ENCODE assay signal across 15 cellular contexts in genomic region chr20:17542993-17543412, GRCh38. TPM values are rescaled to one million over a fixed set of nuclear protein-coding genes. Genes with fewer than 3 reads are reported as not detected.
DNase-seq lines count a peak whose midpoint lies in the region; ATAC-seq, FAIRE-seq and TF ChIP-seq lines count a peak whose summit lies in the region.
"Had no signal": no experiment of that assay in that cellular context is flagged by ENCODE, and none has a peak within 500 bp of the region (broad histone marks: within the 10 kb centered on the region; RNA-seq: fewer than 3 reads in every experiment).

No MANE protein-coding gene starts in this region.

- TF ChIP-seq CTCF in adrenal gland (IDR thresholded peaks at IDR 0.05), result no peak
- no peak for TF ChIP-seq CTCF in pancreas (IDR thresholded peaks at IDR 0.05)

- H3K27ac ChIP-seq in adrenal gland, result peak overlapping the region; percentile 15 to 86 (median 46)
- H3K27ac ChIP-seq in pancreas, result peak overlapping the region in 1 of 4 donors; percentile 13
- no peak overlapping the region for H3K27ac ChIP-seq in effector memory CD4-positive, alpha-beta T cell (ENCODE audit: insufficient read depth, low read length, poor library complexity, severe bottlenecking)
- H3K27ac ChIP-seq: BLaER1 had no signal

- DNase-seq in AG08396 (ENCODE audit: low spot score), result peak; percentile 53
- DNase-seq in adrenal gland, result peak in 3 of 7 donors; percentile 25 to 41 (median 29)
- DNase-seq in foreskin melanocyte, result peak; percentile 98
- no peak for DNase-seq in pancreas
- no peak for DNase-seq in effector memory CD4-positive, alpha-beta T cell
- DNase-seq in NCI-H2107 treated with DMSO at 0.1 percent for 48 hours (lab: John Stamatoyannopoulos, UW; ENCODE audit: unreplicated experiment), result no peak
- DNase-seq: activated T-cell treated with anti-CD3 and anti-CD28 coated beads, Interleukin-2, amount 50 U/mL, for 24 hours; endodermal cell; NCI-H526; stimulated activated CD4-positive, alpha-beta T cell treated with anti-CD3 and anti-CD28 coated beads, Interleukin-4, amount 100 ng/mL, for 1 hour; T-helper 9 cell had no signal

- 14 to 49% (median 39%) methylated on average over 4 of the region's 4 CpGs for WGBS in adrenal gland, 4 donors
- 74 to 77% methylated on average over 4 of the region's 4 CpGs for WGBS in pancreas, 2 donors

- TF ChIP-seq POLR2A in adrenal gland (IDR thresholded peaks at IDR 0.05), result peak in 1 of 2 donors; percentile 14

- ATAC-seq in pancreas (peak in 3 of 4 donors; percentile 27 to 64 (median 49)), GM18520 (IDR thresholded peaks at IDR 0.05; ENCODE audit: unreplicated experiment) (no peak), GM19351 (IDR thresholded peaks at IDR 0.05; ENCODE audit: unreplicated experiment) (no peak)
- ATAC-seq: GM12878 had no signal

- H3K4me3 ChIP-seq in adrenal gland (no peak overlapping the region), pancreas (no peak overlapping the region)
- no peak overlapping the region for H3K4me3 ChIP-seq in effector memory CD4-positive, alpha-beta T cell (ENCODE audit: insufficient read depth, low read depth, low read length, poor library complexity, severe bottlenecking)
- H3K4me3 ChIP-seq: BLaER1, GM12878 had no signal

- no peak for FAIRE-seq in pancreas (lab: Jason Lieb, UNC)
- FAIRE-seq: GM12878 had no signal

- intact Hi-C loops in adrenal gland (cut with DNase I) (no loop called here), pancreas (cut with DNase I) (loop anchor here in 1 of 3 donors (5.0 kb wide), 1 partner anchor 74 kb away; no protein-coding TSS in a partner anchor)

- H3K36me3 ChIP-seq in adrenal gland (replicated peaks in 1 of 2) (no peaks in the 10 kb centered on the region), pancreas (no peaks in the 10 kb centered on the region)
- no peaks in the 10 kb centered on the region for H3K36me3 ChIP-seq in effector memory CD4-positive, alpha-beta T cell (ENCODE audit: control insufficient read depth, insufficient read depth, low read length)
- H3K36me3 ChIP-seq: BLaER1 had no signal

- H3K9me3 ChIP-seq in adrenal gland (replicated peaks in 1 of 3) (no peaks in the 10 kb centered on the region), pancreas (no peaks in the 10 kb centered on the region)
- no peaks in the 10 kb centered on the region for H3K9me3 ChIP-seq in effector memory CD4-positive, alpha-beta T cell (ENCODE audit: control insufficient read depth, low read length)
- H3K9me3 ChIP-seq: BLaER1 had no signal

- peaks cover 0 to 26% of the 10 kb centered on the region in 2 donors for H3K4me1 ChIP-seq in adrenal gland (replicated peaks in 1 of 2)
- peaks cover 0 to 8% (median 0%) of the 10 kb centered on the region in 3 donors for H3K4me1 ChIP-seq in pancreas
- H3K4me1 ChIP-seq in effector memory CD4-positive, alpha-beta T cell (ENCODE audit: control insufficient read depth, insufficient read depth, low read length, poor library complexity, severe bottlenecking), result no peaks in the 10 kb centered on the region

- H3K27me3 ChIP-seq in adrenal gland, result no peaks in the 10 kb centered on the region
- H3K27me3 ChIP-seq in pancreas, result no peaks in the 10 kb centered on the region
- H3K27me3 ChIP-seq in effector memory CD4-positive, alpha-beta T cell (replicated peaks; ENCODE audit: control insufficient read depth, insufficient read depth, low read length, poor library complexity, severe bottlenecking), result no peaks in the 10 kb centered on the region
- H3K27me3 ChIP-seq: BLaER1 had no signal

RNA-seq across cellular contexts. Expression of gene BFSP1, which starts 11.8 kb away (rescaled TPM):
- total RNA-seq in adrenal gland (10 to 100 TPM in 1 of 8 donors, 1 to 10 TPM in 5, under 1 TPM in 2; 0.39 to 18.5 (median 2.7) TPM), pancreas (1 to 10 TPM in 4 of 6 donors, under 1 TPM in 2; 0.81 to 1.8 (median 1.4) TPM)
- polyA plus RNA-seq in adrenal gland (1 to 10 TPM; 1.7 to 3.3 (median 1.9) TPM), pancreas (1 to 10 TPM; 1.0 to 2.0 TPM)

RNA-seq across cellular contexts. Expression of gene DSTN, which starts 26.9 kb away (rescaled TPM):
- total RNA-seq in adrenal gland (100 to 1,000 TPM; 256 to 385 (median 280) TPM), pancreas (100 to 1,000 TPM; 172 to 192 (median 182) TPM)
- polyA plus RNA-seq in adrenal gland (100 to 1,000 TPM; 184 to 552 (median 192) TPM), pancreas (100 to 1,000 TPM; 138 to 242 TPM)

Comparison
In these comparisons a context has a peak if more than half of its experiments do, and no peak if none do; other contexts are left out.
1. DNase-seq: peak in AG08396 (single experiment) and foreskin melanocyte (single experiment); none in pancreas (0 of 6), effector memory CD4-positive, alpha-beta T cell (0 of 3) and NCI-H2107 treated with DMSO at 0.1 percent for 48 hours (single experiment).
2. ATAC-seq: peak in pancreas (3 of 4); none in GM18520 (single experiment) and GM19351 (single experiment).